19 cellular contexts compared by ENCODE assay signal in the genomic region with DNA sequence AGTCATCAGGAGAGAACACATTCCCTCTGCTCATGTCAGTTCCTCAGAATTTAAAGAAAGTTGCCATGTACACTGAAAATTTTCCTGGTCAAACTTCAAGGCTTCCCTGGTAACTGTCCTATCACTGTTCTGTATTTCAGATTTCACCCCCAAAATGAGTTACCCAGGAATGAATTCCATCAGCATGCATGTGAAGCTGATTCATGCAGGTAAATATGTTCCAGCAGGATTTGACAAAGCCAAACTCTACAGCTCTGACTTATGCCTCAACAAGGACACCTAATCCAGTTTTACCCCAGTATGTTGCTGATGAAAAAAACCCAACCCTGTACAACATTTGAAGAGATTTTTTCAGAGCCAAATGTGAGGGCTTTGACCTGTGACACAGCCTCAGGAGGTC.
"Had no signal": no experiment of that assay in that cellular context is flagged by ENCODE, and none has a peak within 500 bp of the region (broad histone marks: within the 10 kb centered on the region; RNA-seq: fewer than 3 reads in every experiment).

No MANE protein-coding gene starts in this region.

- H3K27ac Mint-ChIP-seq: immature natural killer cell; naive thymus-derived CD8-positive, alpha-beta T cell; stimulated activated memory B cell treated with anti-CD40 and anti-IgM and Interleukin-4, amounts not matched to agents 10 μg/mL and 1 μg/mL and 100 μg/mL, for 72 hours; stimulated activated naive CD8-positive, alpha-beta T cell treated with anti-CD3 and anti-CD28 coated beads, Interleukin-15, Interleukin-2, amounts not matched to agents 100 ng/mL and 50 ng/mL, for 24 hours had no signal

- H3K4me1 Mint-ChIP-seq: immature natural killer cell; stimulated activated memory B cell treated with anti-CD40 and anti-IgM and Interleukin-4, amounts not matched to agents 10 μg/mL and 1 μg/mL and 100 μg/mL, for 72 hours had no signal

- H3K4me3 ChIP-seq: colonic mucosa, gastrocnemius medialis, heart right ventricle, mucosa of descending colon, psoas muscle, right lobe of liver, tibial artery, upper lobe of left lung, uterus had no signal

- H3K36me3 Mint-ChIP-seq: immature natural killer cell had no signal

- DNase-seq: colonic mucosa; dermis blood vessel endothelial cell; gastrocnemius medialis; heart right ventricle; hypothalamus; immature natural killer cell; mucosa of descending colon; naive thymus-derived CD8-positive, alpha-beta T cell; psoas muscle; retina; right lobe of liver; stimulated activated CD4-positive, alpha-beta T cell treated with anti-CD3 and anti-CD28 coated beads, Interleukin-4, amount 100 ng/mL, for 24 hours; tibial artery; uterus had no signal

- H3K27me3 ChIP-seq: colonic mucosa, gastrocnemius medialis, neutrophil, right lobe of liver, tibial artery, upper lobe of left lung had no signal

- H3K36me3 ChIP-seq: colonic mucosa, gastrocnemius medialis, heart right ventricle, neutrophil, right lobe of liver, tibial artery, upper lobe of left lung, uterus had no signal

- H3K9me3 ChIP-seq: colonic mucosa, gastrocnemius medialis, psoas muscle, right lobe of liver, uterus had no signal

- H3K27me3 Mint-ChIP-seq: stimulated activated memory B cell treated with anti-CD40 and anti-IgM and Interleukin-4, amounts not matched to agents 10 μg/mL and 1 μg/mL and 100 μg/mL, for 72 hours had no signal

- H3K4me1 ChIP-seq: colonic mucosa, gastrocnemius medialis, heart right ventricle, psoas muscle, right lobe of liver, tibial artery, upper lobe of left lung, uterus had no signal

- H3K4me3 Mint-ChIP-seq: immature natural killer cell; naive thymus-derived CD8-positive, alpha-beta T cell; stimulated activated memory B cell treated with anti-CD40 and anti-IgM and Interleukin-4, amounts not matched to agents 10 μg/mL and 1 μg/mL and 100 μg/mL, for 72 hours; stimulated activated naive CD8-positive, alpha-beta T cell treated with anti-CD3 and anti-CD28 coated beads, Interleukin-15, Interleukin-2, amounts not matched to agents 100 ng/mL and 50 ng/mL, for 24 hours had no signal

- H3K27ac ChIP-seq: colonic mucosa, gastrocnemius medialis, heart right ventricle, neutrophil, psoas muscle, right lobe of liver, tibial artery, upper lobe of left lung, uterus had no signal

- FAIRE-seq: endothelial cell of umbilical vein had no signal
